ENCODE assay signal across 18 cellular contexts in the genomic region with DNA sequence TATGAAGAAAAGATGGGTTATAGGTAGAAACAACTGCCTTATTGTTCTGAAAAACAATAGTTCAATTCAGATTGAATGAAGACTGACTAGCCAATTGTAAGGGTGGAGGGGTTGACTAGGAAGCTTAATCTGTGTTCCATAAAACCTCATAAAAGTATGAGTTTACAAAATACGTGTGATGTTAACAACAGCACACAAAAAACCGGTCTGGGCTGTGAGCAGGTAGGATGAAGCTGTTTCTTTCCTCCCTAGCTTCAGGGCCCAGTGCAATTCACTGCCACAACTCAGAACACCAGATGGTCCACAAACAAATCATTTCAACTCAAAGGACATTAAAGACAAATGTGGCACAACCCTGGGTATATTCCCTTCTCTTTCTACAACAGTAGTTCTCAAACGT. TPM values are rescaled to one million over a fixed set of nuclear protein-coding genes. Genes with fewer than 3 reads are reported as not detected.
DNase-seq lines count a peak whose midpoint lies in the region; ATAC-seq and TF ChIP-seq lines count a peak whose summit lies in the region.
"Had no signal": no experiment of that assay in that cellular context is flagged by ENCODE, and none has a peak within 500 bp of the region (broad histone marks: within the 10 kb centered on the region; RNA-seq: fewer than 3 reads in every experiment).

No MANE protein-coding gene starts in this region.

- H3K36me3 ChIP-seq in colonic mucosa = no peaks in the 10 kb centered on the region
- H3K36me3 ChIP-seq in sigmoid colon = no peaks in the 10 kb centered on the region
- H3K36me3 ChIP-seq: BE2C had no signal

- DNase-seq in COLO829 (ENCODE audit: low spot score) = peak; percentile 22
- DNase-seq in colonic mucosa = peak; percentile 53
- DNase-seq in left colon = peak; percentile 41 to 49
- DNase-seq in substantia nigra (lab: John Stamatoyannopoulos, UW) = no peak
- DNase-seq in sigmoid colon = no peak
- no peak for DNase-seq in activated T-helper 2 cell treated with anti-CD3 and anti-CD28 coated beads, Interferon-gamma antibody, Interleukin-2, Interleukin-4, amounts not matched to agents 10 μg/mL and 5 μg/mL and 100 μg/mL, durations not matched to agents 14 hours and 24 hours and 36 hours (ENCODE audit: low spot score)
- DNase-seq in cortex of kidney (lab: John Stamatoyannopoulos, UW) = no peak
- DNase-seq: ACHN; BE2C; C1 segment of cervical spinal cord; Caco-2; CD4-positive, CD25-positive, alpha-beta regulatory T cell; CD8-positive, alpha-beta memory T cell; H7; HFFc6 had no signal

- ATAC-seq in left colon = peak; percentile 86
- ATAC-seq: GM23338, HCT116 had no signal

- H3K27me3 Mint-ChIP-seq in activated T-helper 2 cell treated with anti-CD3 and anti-CD28 coated beads, Interferon-gamma antibody, Interleukin-2, Interleukin-4, amounts not matched to agents 10 μg/mL and 5 μg/mL and 100 μg/mL, durations not matched to agents 14 hours and 24 hours and 36 hours (ENCODE audit: low read depth) = peaks cover 24% of the 10 kb centered on the region

- H3K4me3 ChIP-seq in colonic mucosa (no peak overlapping the region), sigmoid colon (no peak overlapping the region)
- H3K4me3 ChIP-seq: GM23338 had no signal

- no peak overlapping the region for H3K27ac Mint-ChIP-seq in activated T-helper 2 cell treated with anti-CD3 and anti-CD28 coated beads, Interferon-gamma antibody, Interleukin-2, Interleukin-4, amounts not matched to agents 10 μg/mL and 5 μg/mL and 100 μg/mL, durations not matched to agents 14 hours and 24 hours and 36 hours
- H3K27ac Mint-ChIP-seq: CD4-positive, CD25-positive, alpha-beta regulatory T cell; CD8-positive, alpha-beta memory T cell; GM23338; HFFc6 had no signal

- no peaks in the 10 kb centered on the region for H3K4me1 ChIP-seq in colonic mucosa
- H3K4me1 ChIP-seq in sigmoid colon = peaks cover 0 to 13% (median 11%) of the 10 kb centered on the region in 4 donors
- H3K4me1 ChIP-seq: Caco-2 had no signal

- TF ChIP-seq POLR2A in sigmoid colon (IDR thresholded peaks at IDR 0.05) = no peak

- no peaks in the 10 kb centered on the region for H3K9me3 Mint-ChIP-seq in activated T-helper 2 cell treated with anti-CD3 and anti-CD28 coated beads, Interferon-gamma antibody, Interleukin-2, Interleukin-4, amounts not matched to agents 10 μg/mL and 5 μg/mL and 100 μg/mL, durations not matched to agents 14 hours and 24 hours and 36 hours
- H3K9me3 Mint-ChIP-seq: GM23338, HFFc6 had no signal

- intact Hi-C loops in colonic mucosa (cut with DNase I) (no loop called here), left colon (cut with DNase I, micrococcal nuclease) (no loop called here), sigmoid colon (cut with DNase I) (no loop called here)
- intact Hi-C loops in activated T-helper 2 cell treated with anti-CD3 and anti-CD28 coated beads, Interferon-gamma antibody, Interleukin-2, Interleukin-4, amounts not matched to agents 10 μg/mL and 5 μg/mL and 100 μg/mL, durations not matched to agents 14 hours and 24 hours and 36 hours (cut with micrococcal nuclease) = no loop called here

- H3K27me3 ChIP-seq in colonic mucosa = no peaks in the 10 kb centered on the region
- H3K27me3 ChIP-seq in sigmoid colon = peaks cover 3 to 33% (median 6%) of the 10 kb centered on the region in 3 donors

- H3K36me3 Mint-ChIP-seq in activated T-helper 2 cell treated with anti-CD3 and anti-CD28 coated beads, Interferon-gamma antibody, Interleukin-2, Interleukin-4, amounts not matched to agents 10 μg/mL and 5 μg/mL and 100 μg/mL, durations not matched to agents 14 hours and 24 hours and 36 hours (ENCODE audit: low read depth) = no peaks in the 10 kb centered on the region
- H3K36me3 Mint-ChIP-seq: CD4-positive, CD25-positive, alpha-beta regulatory T cell had no signal

- 22 to 69% methylated on average over 3 of the region's 3 CpGs for WGBS in sigmoid colon, 2 donors

- H3K9me3 ChIP-seq in colonic mucosa (no peaks in the 10 kb centered on the region), sigmoid colon (no peaks in the 10 kb centered on the region)
- H3K9me3 ChIP-seq: BE2C, Caco-2 had no signal

- TF ChIP-seq CTCF in colonic mucosa (IDR thresholded peaks at IDR 0.05) = no peak
- TF ChIP-seq CTCF in sigmoid colon (IDR thresholded peaks at IDR 0.05) = no peak

- no peak overlapping the region for H3K9ac ChIP-seq in colonic mucosa (ENCODE audit: low read depth in 2 of 2, low read length in 2 of 2)

- no peaks in the 10 kb centered on the region for H3K4me1 Mint-ChIP-seq in activated T-helper 2 cell treated with anti-CD3 and anti-CD28 coated beads, Interferon-gamma antibody, Interleukin-2, Interleukin-4, amounts not matched to agents 10 μg/mL and 5 μg/mL and 100 μg/mL, durations not matched to agents 14 hours and 24 hours and 36 hours (ENCODE audit: low read depth)

- H3K4me3 Mint-ChIP-seq in activated T-helper 2 cell treated with anti-CD3 and anti-CD28 coated beads, Interferon-gamma antibody, Interleukin-2, Interleukin-4, amounts not matched to agents 10 μg/mL and 5 μg/mL and 100 μg/mL, durations not matched to agents 14 hours and 24 hours and 36 hours (ENCODE audit: low read depth) = no peak overlapping the region
- H3K4me3 Mint-ChIP-seq: CD4-positive, CD25-positive, alpha-beta regulatory T cell; CD8-positive, alpha-beta memory T cell; GM23338; HFFc6 had no signal

- TF ChIP-seq EP300 in sigmoid colon (IDR thresholded peaks at IDR 0.05) = no peak

- H3K27ac ChIP-seq in colonic mucosa = no peak overlapping the region
- H3K27ac ChIP-seq in substantia nigra (ENCODE audit: low read depth, low read length, poor library complexity, severe bottlenecking) = peak overlapping the region; percentile 43
- no peak overlapping the region for H3K27ac ChIP-seq in sigmoid colon
- H3K27ac ChIP-seq: HL-60 had no signal

RNA-seq across cellular contexts. Expression of a gene that starts 3.2 kb away (rescaled TPM):
- 1 to 10 TPM; 1.3 to 2.1 TPM for total RNA-seq in colonic mucosa
- 1 to 10 TPM; 2.0 to 2.3 TPM for total RNA-seq in left colon
- total RNA-seq in sigmoid colon = 1 to 10 TPM in 1 of 4 donors, under 1 TPM in 2, not detected in 1; under 0.01 to 2.2 (median 0.16) TPM
- polyA plus RNA-seq in sigmoid colon = 1 to 10 TPM in 1 of 3 donors, not detected in 2; 1.8 TPM
- total RNA-seq in activated T-helper 2 cell treated with anti-CD3 and anti-CD28 coated beads, Interferon-gamma antibody, Interleukin-2, Interleukin-4, amounts not matched to agents 10 μg/mL and 5 μg/mL and 100 μg/mL, durations not matched to agents 14 hours and 24 hours and 36 hours = not detected in 2 replicates
- total RNA-seq: Caco-2; CD4-positive, CD25-positive, alpha-beta regulatory T cell; CD8-positive, alpha-beta memory T cell; HFFc6 had no signal
- polyA plus RNA-seq: CD4-positive, CD25-positive, alpha-beta regulatory T cell; CD8-positive, alpha-beta memory T cell had no signal

Comparison
In these comparisons a context has a peak if more than half of its experiments do, and no peak if none do; other contexts are left out.
1. DNase-seq: peak in COLO829 (single experiment), colonic mucosa (single experiment) and left colon (2 of 2); none in substantia nigra (0 of 49), sigmoid colon (single experiment), activated T-helper 2 cell treated with anti-CD3 and anti-CD28 coated beads, Interferon-gamma antibody, Interleukin-2, Interleukin-4, amounts not matched to agents 10 μg/mL and 5 μg/mL and 100 μg/mL, durations not matched to agents 14 hours and 24 hours and 36 hours (single experiment) and cortex of kidney (single experiment).